In genomic region chr17:27518048-27518447, GRCh38 we compare ENCODE assay signal across 24 cellular contexts.
"Had no signal": no experiment of that assay in that cellular context is flagged by ENCODE, and none has a peak within 500 bp of the region (broad histone marks: within the 10 kb centered on the region; RNA-seq: fewer than 3 reads in every experiment).

No MANE protein-coding gene starts in this region.

- H3K27me3 Mint-ChIP-seq: activated B cell treated with CpG ODN at 0.5 μM for 24 hours; activated CD4-positive, alpha-beta T cell treated with anti-CD3 and anti-CD28 coated beads for 36 hours; activated naive CD8-positive, alpha-beta T cell treated with anti-CD3 and anti-CD28 coated beads, Interleukin-2, amount 10 ng/mL, durations not matched to agents 7 days and 5 days; dendritic cell treated with granulocyte-macrophage colony-stimulating factor and Interleukin-4, amounts not matched to agents 40 ng/mL and 50 ng/mL, for 4 days; stimulated activated naive CD8-positive, alpha-beta T cell treated with anti-CD3 and anti-CD28 coated beads, Interleukin-15, amount 100 ng/mL, for 72 hours; T-cell had no signal

- H3K9me3 Mint-ChIP-seq: activated B cell treated with CpG ODN at 0.5 μM for 24 hours; activated naive CD4-positive, alpha-beta T cell treated with anti-CD3 and anti-CD28 coated beads for 36 hours; activated naive CD8-positive, alpha-beta T cell treated with anti-CD3 and anti-CD28 coated beads, Interleukin-2, amount 10 ng/mL, durations not matched to agents 7 days and 5 days; activated T-cell treated with anti-CD3 and anti-CD28 coated beads, Interleukin-2, amount 50 U/mL, for 4 hours; dendritic cell treated with granulocyte-macrophage colony-stimulating factor and Interleukin-4, amounts not matched to agents 40 ng/mL and 50 ng/mL, for 4 days; natural killer cell; stimulated activated naive CD8-positive, alpha-beta T cell treated with anti-CD3 and anti-CD28 coated beads, Interleukin-15, amount 100 ng/mL, for 72 hours; T-cell had no signal

- H3K27ac Mint-ChIP-seq: activated B cell treated with CpG ODN at 0.5 μM for 24 hours; activated CD4-positive, alpha-beta T cell treated with anti-CD3 and anti-CD28 coated beads for 36 hours; activated naive CD4-positive, alpha-beta T cell treated with anti-CD3 and anti-CD28 coated beads for 36 hours; activated naive CD8-positive, alpha-beta T cell treated with anti-CD3 and anti-CD28 coated beads, Interleukin-2, amount 10 ng/mL, durations not matched to agents 7 days and 5 days; dendritic cell treated with granulocyte-macrophage colony-stimulating factor and Interleukin-4, amounts not matched to agents 40 ng/mL and 50 ng/mL, for 4 days; natural killer cell; T-cell had no signal

- H3K4me3 ChIP-seq: ovary, prostate gland, upper lobe of left lung had no signal

- H3K4me3 Mint-ChIP-seq: activated B cell treated with CpG ODN at 0.5 μM for 24 hours; activated CD4-positive, alpha-beta T cell treated with anti-CD3 and anti-CD28 coated beads for 36 hours; activated naive CD4-positive, alpha-beta T cell treated with anti-CD3 and anti-CD28 coated beads for 36 hours; activated naive CD8-positive, alpha-beta T cell treated with anti-CD3 and anti-CD28 coated beads, Interleukin-2, amount 10 ng/mL, durations not matched to agents 7 days and 5 days; activated T-cell treated with anti-CD3 and anti-CD28 coated beads, Interleukin-2, amount 50 U/mL, for 4 hours; dendritic cell treated with granulocyte-macrophage colony-stimulating factor and Interleukin-4, amounts not matched to agents 40 ng/mL and 50 ng/mL, for 4 days; natural killer cell; stimulated activated naive CD8-positive, alpha-beta T cell treated with anti-CD3 and anti-CD28 coated beads, Interleukin-15, amount 100 ng/mL, for 72 hours; T-cell had no signal

- DNase-seq: activated B cell treated with CpG ODN at 0.5 μM for 24 hours; activated CD4-positive, alpha-beta T cell treated with anti-CD3 and anti-CD28 coated beads for 36 hours; activated CD4-positive, alpha-beta T cell treated with anti-CD3 and anti-CD28 coated beads, Interleukin-2, amount 50 U/mL, for 4 hours; activated CD8-positive, alpha-beta memory T cell treated with anti-CD3 and anti-CD28 coated beads for 24 hours; activated CD8-positive, alpha-beta memory T cell treated with anti-CD3 and anti-CD28 coated beads, Interleukin-2, amount 50 U/mL, for 4 hours; activated naive CD4-positive, alpha-beta T cell treated with anti-CD3 and anti-CD28 coated beads for 36 hours; activated naive CD8-positive, alpha-beta T cell treated with anti-CD3 and anti-CD28 coated beads, Interleukin-2, amount 10 ng/mL, durations not matched to agents 7 days and 5 days; activated T-cell treated with anti-CD3 and anti-CD28 coated beads, Interleukin-2, amount 50 U/mL, for 4 hours; amniotic stem cell; cerebellar nuclear complex; effector CD4-positive, alpha-beta T cell; erythroblast; foreskin keratinocyte; hippocampal formation; midbrain; natural killer cell; stimulated activated naive CD8-positive, alpha-beta T cell treated with anti-CD3 and anti-CD28 coated beads, Interleukin-15, amount 100 ng/mL, for 72 hours; T-cell; T-helper 9 cell; upper lobe of left lung had no signal

- H3K27ac ChIP-seq: foreskin keratinocyte, neutrophil, ovary, prostate gland, upper lobe of left lung had no signal

- H3K36me3 Mint-ChIP-seq: natural killer cell, T-cell had no signal

- ATAC-seq: activated CD4-positive, alpha-beta T cell treated with anti-CD3 and anti-CD28 coated beads for 36 hours; activated T-cell treated with anti-CD3 and anti-CD28 coated beads, Interleukin-2, amount 50 U/mL, for 4 hours; foreskin keratinocyte; natural killer cell; stimulated activated naive CD8-positive, alpha-beta T cell treated with anti-CD3 and anti-CD28 coated beads, Interleukin-15, amount 100 ng/mL, for 72 hours; T-cell had no signal
